1 cellular context compared by ENCODE assay signal in the genomic region with DNA sequence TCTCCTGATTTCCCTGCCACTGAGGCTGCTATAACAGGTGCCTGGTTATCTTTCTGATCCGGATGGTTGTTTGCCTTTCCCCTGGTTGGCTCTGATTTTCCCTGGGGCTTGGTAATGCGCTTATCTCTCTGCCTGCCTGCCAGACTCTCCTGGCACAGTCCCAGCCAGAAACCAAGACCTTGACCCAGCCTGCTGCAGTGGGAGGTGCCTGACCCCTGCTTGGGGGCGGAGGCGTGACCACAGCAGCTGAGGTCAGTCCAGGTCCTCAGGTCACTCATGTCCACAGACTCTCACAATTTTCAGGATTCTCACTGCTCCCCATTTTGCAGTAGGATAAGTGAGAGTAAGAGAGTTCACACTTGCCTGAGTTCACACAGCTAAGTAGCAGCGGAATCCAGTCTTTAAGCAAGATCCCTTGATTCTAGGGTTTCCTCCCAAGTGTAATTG.
TF ChIP-seq lines count a peak whose summit lies in the region.

No MANE protein-coding gene starts in this region.

TF ChIP-seq in HepG2, 621 proteins besides CTCF, POLR2A, EP300 and RAD21 (continued from another document and continues in another):
- no peak for TF ChIP-seq ARHGAP35 (CRISPR knock-in tag; IDR thresholded peaks at IDR 0.05; ENCODE audit: borderline replicate concordance)
- TF ChIP-seq ZNF331 (CRISPR knock-in tag; IDR thresholded peaks at IDR 0.05): peak; percentile 77; the same call in 1 of the 2 replicates
- peak; percentile 41; the same call in 1 of the 2 replicates for TF ChIP-seq HNF1B (CRISPR knock-in tag; IDR thresholded peaks at IDR 0.05)
- TF ChIP-seq MEIS1 (CRISPR knock-in tag; IDR thresholded peaks at IDR 0.05; ENCODE audit: borderline replicate concordance): 0 out of 2 replicates have a peak, but pooled peaks have one; percentile 33
- no peak for TF ChIP-seq KLF15 (CRISPR knock-in tag; IDR thresholded peaks at IDR 0.05; ENCODE audit: borderline replicate concordance)
- TF ChIP-seq SP4 (CRISPR knock-in tag; IDR thresholded peaks at IDR 0.05): peak; percentile 67
- TF ChIP-seq PHF21A (CRISPR knock-in tag; IDR thresholded peaks at IDR 0.05): peak; percentile 60
- TF ChIP-seq ZNF747 (CRISPR knock-in tag; IDR thresholded peaks at IDR 0.05; ENCODE audit: borderline replicate concordance): no peak
- TF ChIP-seq ZMAT5 (CRISPR knock-in tag; IDR thresholded peaks at IDR 0.05; ENCODE audit: borderline replicate concordance, low read depth): no peak
- TF ChIP-seq, protein P1, sequence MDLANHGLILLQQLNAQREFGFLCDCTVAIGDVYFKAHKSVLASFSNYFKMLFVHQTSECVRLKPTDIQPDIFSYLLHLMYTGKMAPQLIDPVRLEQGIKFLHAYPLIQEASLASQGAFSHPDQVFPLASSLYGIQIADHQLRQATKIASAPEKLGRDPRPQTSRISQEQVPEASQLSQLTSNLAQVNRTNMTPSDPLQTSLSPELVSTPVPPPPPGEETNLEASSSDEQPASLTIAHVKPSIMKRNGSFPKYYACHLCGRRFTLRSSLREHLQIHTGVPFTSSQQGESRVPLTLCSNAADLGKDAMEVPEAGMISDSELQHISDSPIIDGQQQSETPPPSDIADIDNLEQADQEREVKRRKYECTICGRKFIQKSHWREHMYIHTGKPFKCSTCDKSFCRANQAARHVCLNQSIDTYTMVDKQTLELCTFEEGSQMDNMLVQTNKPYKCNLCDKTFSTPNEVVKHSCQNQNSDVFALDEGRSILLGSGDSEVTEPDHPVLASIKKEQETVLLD (CRISPR knock-in tag; IDR thresholded peaks at IDR 0.05; ENCODE audit: low read depth): no peak
- TF ChIP-seq RAD51 (IDR thresholded peaks at IDR 0.05; ENCODE audit: borderline replicate concordance): no peak
- TF ChIP-seq, protein P2, sequence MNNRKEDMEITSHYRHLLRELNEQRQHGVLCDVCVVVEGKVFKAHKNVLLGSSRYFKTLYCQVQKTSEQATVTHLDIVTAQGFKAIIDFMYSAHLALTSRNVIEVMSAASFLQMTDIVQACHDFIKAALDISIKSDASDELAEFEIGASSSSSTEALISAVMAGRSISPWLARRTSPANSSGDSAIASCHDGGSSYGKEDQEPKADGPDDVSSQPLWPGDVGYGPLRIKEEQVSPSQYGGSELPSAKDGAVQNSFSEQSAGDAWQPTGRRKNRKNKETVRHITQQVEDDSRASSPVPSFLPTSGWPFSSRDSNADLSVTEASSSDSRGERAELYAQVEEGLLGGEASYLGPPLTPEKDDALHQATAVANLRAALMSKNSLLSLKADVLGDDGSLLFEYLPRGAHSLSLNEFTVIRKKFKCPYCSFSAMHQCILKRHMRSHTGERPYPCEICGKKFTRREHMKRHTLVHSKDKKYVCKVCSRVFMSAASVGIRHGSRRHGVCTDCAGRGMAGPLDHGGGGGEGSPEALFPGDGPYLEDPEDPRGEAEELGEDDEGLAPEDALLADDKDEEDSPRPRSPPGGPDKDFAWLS (CRISPR knock-in tag; IDR thresholded peaks at IDR 0.05; ENCODE audit: borderline replicate concordance): peak; percentile 72; the same call in 1 of the 2 replicates
- TF ChIP-seq MLXIP (CRISPR knock-in tag; IDR thresholded peaks at IDR 0.05; ENCODE audit: borderline replicate concordance): no peak
- TF ChIP-seq ZC3H13 (CRISPR knock-in tag; IDR thresholded peaks at IDR 0.05): no peak
- TF ChIP-seq KAT7 (CRISPR knock-in tag; IDR thresholded peaks at IDR 0.05; ENCODE audit: borderline replicate concordance): no peak
- no peak for TF ChIP-seq RBM39 (IDR thresholded peaks at IDR 0.05; ENCODE audit: low read depth, low read length, poor library complexity, severe bottlenecking)
- TF ChIP-seq ZNF788 (CRISPR knock-in tag; IDR thresholded peaks at IDR 0.05; ENCODE audit: borderline replicate concordance): peak; percentile 68; the same call in 1 of the 2 replicates
- TF ChIP-seq HDAC2 (CRISPR knock-in tag; IDR thresholded peaks at IDR 0.05): peak; percentile 79
- no peak for TF ChIP-seq MTF2 (CRISPR knock-in tag; IDR thresholded peaks at IDR 0.05; ENCODE audit: borderline replicate concordance)
- TF ChIP-seq LCORL (IDR thresholded peaks at IDR 0.05): no peak
- peak; percentile 55; the same call in 1 of the 2 replicates for TF ChIP-seq LCORL (CRISPR knock-in tag; IDR thresholded peaks at IDR 0.05)
- peak; percentile 97 for TF ChIP-seq NR2F6 (IDR thresholded peaks at IDR 0.05)
- peak; percentile 99 for TF ChIP-seq NR2F6 (CRISPR knock-in tag; IDR thresholded peaks at IDR 0.05)
- peak; percentile 72; the same call in 1 of the 2 replicates for TF ChIP-seq ZMYM3 (CRISPR knock-in tag; IDR thresholded peaks at IDR 0.05)
- 0 out of 2 replicates have a peak, but pooled peaks have one; percentile 21 for TF ChIP-seq MEF2D (CRISPR knock-in tag; IDR thresholded peaks at IDR 0.05)
- TF ChIP-seq ZNF564 (CRISPR knock-in tag; IDR thresholded peaks at IDR 0.05): no peak
- TF ChIP-seq, protein P3, sequence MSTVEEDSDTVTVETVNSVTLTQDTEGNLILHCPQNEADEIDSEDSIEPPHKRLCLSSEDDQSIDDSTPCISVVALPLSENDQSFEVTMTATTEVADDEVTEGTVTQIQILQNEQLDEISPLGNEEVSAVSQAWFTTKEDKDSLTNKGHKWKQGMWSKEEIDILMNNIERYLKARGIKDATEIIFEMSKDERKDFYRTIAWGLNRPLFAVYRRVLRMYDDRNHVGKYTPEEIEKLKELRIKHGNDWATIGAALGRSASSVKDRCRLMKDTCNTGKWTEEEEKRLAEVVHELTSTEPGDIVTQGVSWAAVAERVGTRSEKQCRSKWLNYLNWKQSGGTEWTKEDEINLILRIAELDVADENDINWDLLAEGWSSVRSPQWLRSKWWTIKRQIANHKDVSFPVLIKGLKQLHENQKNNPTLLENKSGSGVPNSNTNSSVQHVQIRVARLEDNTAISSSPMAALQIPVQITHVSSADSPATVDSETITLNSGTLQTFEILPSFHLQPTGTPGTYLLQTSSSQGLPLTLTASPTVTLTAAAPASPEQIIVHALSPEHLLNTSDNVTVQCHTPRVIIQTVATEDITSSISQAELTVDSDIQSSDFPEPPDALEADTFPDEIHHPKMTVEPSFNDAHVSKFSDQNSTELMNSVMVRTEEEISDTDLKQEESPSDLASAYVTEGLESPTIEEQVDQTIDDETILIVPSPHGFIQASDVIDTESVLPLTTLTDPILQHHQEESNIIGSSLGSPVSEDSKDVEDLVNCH (CRISPR knock-in tag; IDR thresholded peaks at IDR 0.05): no peak
- TF ChIP-seq ZSCAN29 (CRISPR knock-in tag; conservative IDR thresholded peaks at IDR 0.05): peak; percentile 73; the same call in 1 of the 2 replicates
- TF ChIP-seq NFATC3 (CRISPR knock-in tag; IDR thresholded peaks at IDR 0.05): no peak
- TF ChIP-seq CBFB (CRISPR knock-in tag; IDR thresholded peaks at IDR 0.05): no peak
- peak; percentile 30; the same call in 1 of the 2 replicates for TF ChIP-seq ZNF598 (CRISPR knock-in tag; IDR thresholded peaks at IDR 0.05; ENCODE audit: borderline replicate concordance)
- peak; percentile 40; the same call in 1 of the 2 replicates for TF ChIP-seq REPIN1 (CRISPR knock-in tag; IDR thresholded peaks at IDR 0.05; ENCODE audit: borderline replicate concordance, low read depth)
- TF ChIP-seq FOXA3 (CRISPR knock-in tag; IDR thresholded peaks at IDR 0.05): peak; percentile 57
- TF ChIP-seq ZNF33B (CRISPR knock-in tag; IDR thresholded peaks at IDR 0.05): no peak
- no peak for TF ChIP-seq GTF2F1 (IDR thresholded peaks at IDR 0.05; ENCODE audit: low read length)
- no peak for TF ChIP-seq SP1 (IDR thresholded peaks at IDR 0.05)
- TF ChIP-seq SP1 (CRISPR knock-in tag; IDR thresholded peaks at IDR 0.05): peak; percentile 51; the same call in 1 of the 2 replicates
- peak; percentile 14; the same call in 1 of the 2 replicates for TF ChIP-seq ELF3 (CRISPR knock-in tag; IDR thresholded peaks at IDR 0.05)
- TF ChIP-seq ADNP (CRISPR knock-in tag; IDR thresholded peaks at IDR 0.05): no peak
- peak; percentile 70 for TF ChIP-seq NCOA2 (CRISPR knock-in tag; IDR thresholded peaks at IDR 0.05)
- TF ChIP-seq ZNF609 (CRISPR knock-in tag; IDR thresholded peaks at IDR 0.05; ENCODE audit: borderline replicate concordance): peak; percentile 76
- peak; percentile 98 for TF ChIP-seq RXRA (CRISPR knock-in tag; IDR thresholded peaks at IDR 0.05)
- 0 out of 2 replicates have a peak, but pooled peaks have one; percentile 47 for TF ChIP-seq ZNF205 (CRISPR knock-in tag; IDR thresholded peaks at IDR 0.05)
- TF ChIP-seq ZBTB7B (CRISPR knock-in tag; IDR thresholded peaks at IDR 0.05): 0 out of 2 replicates have a peak, but pooled peaks have one; percentile 48
- TF ChIP-seq ZFY (CRISPR knock-in tag; IDR thresholded peaks at IDR 0.05): no peak
- no peak for TF ChIP-seq MXD3 (CRISPR knock-in tag; IDR thresholded peaks at IDR 0.05)
- TF ChIP-seq, protein P4, sequence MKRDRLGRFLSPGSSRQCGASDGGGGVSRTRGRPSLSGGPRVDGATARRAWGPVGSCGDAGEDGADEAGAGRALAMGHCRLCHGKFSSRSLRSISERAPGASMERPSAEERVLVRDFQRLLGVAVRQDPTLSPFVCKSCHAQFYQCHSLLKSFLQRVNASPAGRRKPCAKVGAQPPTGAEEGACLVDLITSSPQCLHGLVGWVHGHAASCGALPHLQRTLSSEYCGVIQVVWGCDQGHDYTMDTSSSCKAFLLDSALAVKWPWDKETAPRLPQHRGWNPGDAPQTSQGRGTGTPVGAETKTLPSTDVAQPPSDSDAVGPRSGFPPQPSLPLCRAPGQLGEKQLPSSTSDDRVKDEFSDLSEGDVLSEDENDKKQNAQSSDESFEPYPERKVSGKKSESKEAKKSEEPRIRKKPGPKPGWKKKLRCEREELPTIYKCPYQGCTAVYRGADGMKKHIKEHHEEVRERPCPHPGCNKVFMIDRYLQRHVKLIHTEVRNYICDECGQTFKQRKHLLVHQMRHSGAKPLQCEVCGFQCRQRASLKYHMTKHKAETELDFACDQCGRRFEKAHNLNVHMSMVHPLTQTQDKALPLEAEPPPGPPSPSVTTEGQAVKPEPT (CRISPR knock-in tag; IDR thresholded peaks at IDR 0.05; ENCODE audit: low read depth): 0 out of 2 replicates have a peak, but pooled peaks have one; percentile 72
